13 cellular contexts compared by ENCODE assay signal in genomic region chr5:34742112-34742511, GRCh38.
"Had no signal": no experiment of that assay in that cellular context is flagged by ENCODE, and none has a peak within 500 bp of the region (broad histone marks: within the 10 kb centered on the region; RNA-seq: fewer than 3 reads in every experiment).

No MANE protein-coding gene starts in this region.

- H3K4me1 ChIP-seq: adrenal gland had no signal

- H3K4me3 Mint-ChIP-seq: activated naive CD4-positive, alpha-beta T cell treated with anti-CD3 and anti-CD28 coated beads, Interleukin-2, amount 10 ng/mL, durations not matched to agents 7 days and 5 days; endodermal cell; nephron progenitor cell; T-helper 1 cell treated with Interleukin-12 subunit alpha and Interleukin-12 subunit beta and Interleukin-4 antibody, amounts not matched to agents 30 μg/mL and 1 μg/mL, for 36 hours had no signal

- ATAC-seq: activated CD4-positive, CD25-positive, alpha-beta regulatory T cell treated with anti-CD3 and anti-CD28 coated beads, Interleukin-2, amount 50 U/mL, for 24 hours had no signal

- DNase-seq: adrenal gland, cerebellar nuclear complex, endodermal cell, head of caudate nucleus, nephron progenitor cell, ovary had no signal

- H3K9me3 ChIP-seq: adrenal gland, esophagus muscularis mucosa, ovary, tibial nerve had no signal

- H3K4me3 ChIP-seq: adrenal gland, esophagus muscularis mucosa, ovary, SK-N-MC, tibial nerve had no signal

- H3K4me1 Mint-ChIP-seq: activated naive CD4-positive, alpha-beta T cell treated with anti-CD3 and anti-CD28 coated beads, Interleukin-2, amount 10 ng/mL, durations not matched to agents 7 days and 5 days; nephron progenitor cell had no signal

- H3K36me3 ChIP-seq: adrenal gland, esophagus muscularis mucosa, ovary, tibial nerve had no signal

- H3K9me3 Mint-ChIP-seq: activated naive CD4-positive, alpha-beta T cell treated with anti-CD3 and anti-CD28 coated beads, Interleukin-2, amount 10 ng/mL, durations not matched to agents 7 days and 5 days; activated T-helper 2 cell treated with anti-CD3 and anti-CD28 coated beads, Interferon-gamma antibody, Interleukin-2, Interleukin-4, amounts not matched to agents 10 μg/mL and 5 μg/mL and 100 μg/mL, durations not matched to agents 14 hours and 24 hours and 36 hours; T-helper 1 cell treated with Interleukin-12 subunit alpha and Interleukin-12 subunit beta and Interleukin-4 antibody, amounts not matched to agents 30 μg/mL and 1 μg/mL, for 36 hours had no signal

- H3K27ac ChIP-seq: adrenal gland, esophagus muscularis mucosa, ovary, SK-N-MC had no signal

- H3K27ac Mint-ChIP-seq: activated naive CD4-positive, alpha-beta T cell treated with anti-CD3 and anti-CD28 coated beads, Interleukin-2, amount 10 ng/mL, durations not matched to agents 7 days and 5 days; activated T-helper 2 cell treated with anti-CD3 and anti-CD28 coated beads, Interferon-gamma antibody, Interleukin-2, Interleukin-4, amounts not matched to agents 10 μg/mL and 5 μg/mL and 100 μg/mL, durations not matched to agents 14 hours and 24 hours and 36 hours; endodermal cell had no signal

- H3K27me3 ChIP-seq: adrenal gland, esophagus muscularis mucosa, ovary, tibial nerve had no signal
